In genomic region chr11:3215346-3216026, GRCh38 we compare ENCODE assay signal across 21 cellular contexts. TPM values are rescaled to one million over a fixed set of nuclear protein-coding genes. Genes with fewer than 3 reads are reported as not detected.
DNase-seq lines count a peak whose midpoint lies in the region; ATAC-seq and TF ChIP-seq lines count a peak whose summit lies in the region.
"Had no signal": no experiment of that assay in that cellular context is flagged by ENCODE, and none has a peak within 500 bp of the region (broad histone marks: within the 10 kb centered on the region; RNA-seq: fewer than 3 reads in every experiment).

No MANE protein-coding gene starts in this region.

- H4K5ac ChIP-seq in mesendoderm (ENCODE audit: low read length) = no peak overlapping the region

- no peaks in the 10 kb centered on the region for H3K79me2 ChIP-seq in mesendoderm (ENCODE audit: control insufficient read depth, insufficient read depth, low read length)

- no peak overlapping the region for H3K27ac ChIP-seq in mesendoderm (ENCODE audit: low read depth, low read length)
- H3K27ac ChIP-seq: 22Rv1, neural progenitor cell had no signal

- TF ChIP-seq CTCF in BE2C (IDR thresholded peaks at IDR 0.05; ENCODE audit: low read depth, low read length) = no peak

- H3K27me3 ChIP-seq in BE2C (no peaks in the 10 kb centered on the region), mesendoderm (ENCODE audit: insufficient read depth, low read length, poor library complexity) (no peaks in the 10 kb centered on the region)

- no CpG with 5 or more reads among the region's 17 CpGs for WGBS in mesendoderm (ENCODE audit: extremely low coverage, insufficient coverage, low lambda C conversion rate)

- no peak overlapping the region for H3K56ac ChIP-seq in mesendoderm (ENCODE audit: low read length)

- no peak for ATAC-seq in HG03135 (IDR thresholded peaks at IDR 0.05; ENCODE audit: unreplicated experiment)
- ATAC-seq: HCT116, mucosa of descending colon had no signal

- no peak overlapping the region for H2BK5ac ChIP-seq in mesendoderm (ENCODE audit: low read length)

- H3K23ac ChIP-seq in mesendoderm (ENCODE audit: low read length) = no peak overlapping the region

- H3K4me1 ChIP-seq in BE2C = no peaks in the 10 kb centered on the region
- H3K4me1 ChIP-seq in mesendoderm (ENCODE audit: control insufficient read depth, low read depth, low read length) = no peaks in the 10 kb centered on the region
- H3K4me1 ChIP-seq: neural progenitor cell had no signal

- H2BK120ac ChIP-seq in mesendoderm (ENCODE audit: low read depth, low read length) = no peak overlapping the region

- no peak overlapping the region for H3K4me2 ChIP-seq in mesendoderm (ENCODE audit: low read length)
- H3K4me2 ChIP-seq: neural progenitor cell had no signal

- H2BK15ac ChIP-seq in mesendoderm (replicated peaks; ENCODE audit: low read depth) = no peak overlapping the region

- H3K79me1 ChIP-seq in mesendoderm (ENCODE audit: low read length) = no peaks in the 10 kb centered on the region

- H3K36me3 ChIP-seq in BE2C = no peaks in the 10 kb centered on the region
- no peaks in the 10 kb centered on the region for H3K36me3 ChIP-seq in mesendoderm (ENCODE audit: control insufficient read depth, insufficient read depth, low read length)
- H3K36me3 ChIP-seq: neural progenitor cell had no signal

- no peak overlapping the region for H3K4me3 ChIP-seq in BE2C (ENCODE audit: low read depth, low read length)
- no peak overlapping the region for H3K4me3 ChIP-seq in mesendoderm (ENCODE audit: low read length)
- H3K4me3 ChIP-seq: mucosa of descending colon, neural progenitor cell had no signal

- H3K4ac ChIP-seq in mesendoderm (ENCODE audit: low read depth, low read length) = no peak overlapping the region

- H3K9me3 ChIP-seq in BE2C = no peaks in the 10 kb centered on the region
- H3K9me3 ChIP-seq: mucosa of descending colon had no signal

- no peak overlapping the region for H2AK5ac ChIP-seq in mesendoderm (ENCODE audit: low read length)

- DNase-seq in DMS 273 (lab: John Stamatoyannopoulos, UW; ENCODE audit: unreplicated experiment) (peak; percentile 44), DMS 273 treated with DMSO at 0.1 percent for 48 hours (lab: John Stamatoyannopoulos, UW) (no peak), BE2C (peak; percentile 2), cerebellar cortex (ENCODE audit: low spot score) (peak; percentile 43), mesendoderm (peak; percentile 27), COR-L47 (lab: John Stamatoyannopoulos, UW) (no peak), midbrain (lab: John Stamatoyannopoulos, UW) (no peak)
- DNase-seq: activated CD4-positive, alpha-beta T cell treated with anti-CD3 and anti-CD28 coated beads for 1 hour; anterior cingulate cortex; Calu3; effector CD4-positive, alpha-beta T cell; EL; NCI-H1417; NCI-H524 treated with DMSO at 0.1 percent for 48 hours; stimulated activated CD4-positive, alpha-beta T cell treated with anti-CD3 and anti-CD28 coated beads, Interleukin-12 subunit alpha, Interleukin-12 subunit beta, amount 100 ng/mL, for 4 hours had no signal

- no peak overlapping the region for H3K9ac ChIP-seq in mesendoderm (ENCODE audit: low read length)
- H3K9ac ChIP-seq: neural progenitor cell had no signal

- no peak overlapping the region for H4K8ac ChIP-seq in mesendoderm (ENCODE audit: low read depth, low read length)

- H3K18ac ChIP-seq in mesendoderm (ENCODE audit: low read length) = no peak overlapping the region

RNA-seq across cellular contexts. Expression of gene MRGPRG, which starts 3.1 kb away (rescaled TPM):
- not detected for polyA plus RNA-seq in BE2C (2012; ENCODE audit: insufficient read depth, insufficient read length, low read depth)
- polyA plus RNA-seq in mesendoderm (2013, experiment 1 of 2) = not detected
- not detected for polyA plus RNA-seq in mesendoderm (2013, experiment 2 of 2)
- polyA plus RNA-seq: urinary bladder had no signal

RNA-seq across cellular contexts. Expression of gene MRGPRE, which starts 16.7 kb away (rescaled TPM):
- polyA plus RNA-seq in BE2C (2012; ENCODE audit: insufficient read depth, insufficient read length, low read depth) = 1.0 TPM
- not detected for polyA plus RNA-seq in mesendoderm (2013, experiment 1 of 2)
- 0.03 TPM for polyA plus RNA-seq in mesendoderm (2013, experiment 2 of 2)

RNA-seq across cellular contexts. Expression of gene OSBPL5, which starts 50.4 kb away (rescaled TPM):
- 6.4 TPM for polyA plus RNA-seq in BE2C (2012; ENCODE audit: insufficient read depth, insufficient read length, low read depth)
- 1.7 TPM for polyA plus RNA-seq in mesendoderm (2013, experiment 1 of 2)
- 1.4 TPM for polyA plus RNA-seq in mesendoderm (2013, experiment 2 of 2)

Comparison
In these comparisons a context has a peak if more than half of its experiments do, and no peak if none do; other contexts are left out.
1. DNase-seq: peak in DMS 273 (single experiment), BE2C (single experiment), cerebellar cortex (single experiment) and mesendoderm (single experiment); none in DMS 273 treated with DMSO at 0.1 percent for 48 hours (single experiment), COR-L47 (single experiment) and midbrain (single experiment).